ENCODE assay signal across 1 cellular context in genomic region chr5:72234265-72234700, GRCh38.
A peak's percentile ranks its signal among the peaks of the same experiment; 100 is the strongest.
TF ChIP-seq lines count a peak whose summit lies in the region.

No MANE protein-coding gene starts in this region.

TF ChIP-seq in K562, 482 proteins besides CTCF, POLR2A, EP300 and RAD21 (continued from another document and continues in another):
- TF ChIP-seq, protein P1, sequence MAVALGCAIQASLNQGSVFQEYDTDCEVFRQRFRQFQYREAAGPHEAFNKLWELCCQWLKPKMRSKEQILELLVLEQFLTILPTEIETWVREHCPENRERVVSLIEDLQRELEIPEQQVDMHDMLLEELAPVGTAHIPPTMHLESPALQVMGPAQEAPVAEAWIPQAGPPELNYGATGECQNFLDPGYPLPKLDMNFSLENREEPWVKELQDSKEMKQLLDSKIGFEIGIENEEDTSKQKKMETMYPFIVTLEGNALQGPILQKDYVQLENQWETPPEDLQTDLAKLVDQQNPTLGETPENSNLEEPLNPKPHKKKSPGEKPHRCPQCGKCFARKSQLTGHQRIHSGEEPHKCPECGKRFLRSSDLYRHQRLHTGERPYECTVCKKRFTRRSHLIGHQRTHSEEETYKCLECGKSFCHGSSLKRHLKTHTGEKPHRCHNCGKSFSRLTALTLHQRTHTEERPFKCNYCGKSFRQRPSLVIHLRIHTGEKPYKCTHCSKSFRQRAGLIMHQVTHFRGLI (CRISPR knock-in tag; IDR thresholded peaks at IDR 0.05), result 0 out of 2 replicates have a peak, but pooled peaks have one; percentile 14
- TF ChIP-seq ZNF766 (CRISPR knock-in tag; conservative IDR thresholded peaks at IDR 0.05) (peak; percentile 91), CBFA2T2 (conservative IDR thresholded peaks at IDR 0.05) (peak; percentile 62), ZZZ3 (IDR thresholded peaks at IDR 0.05) (no peak), SMARCC2 (IDR thresholded peaks at IDR 0.05; ENCODE audit: low read depth) (peak; percentile 97), EP400 (IDR thresholded peaks at IDR 0.05) (peak; percentile 40; the same call in 1 of the 2 replicates), ERF (CRISPR knock-in tag; IDR thresholded peaks at IDR 0.05) (no peak), ZNF165 (CRISPR knock-in tag; IDR thresholded peaks at IDR 0.05; ENCODE audit: borderline replicate concordance) (no peak), ILF3 (IDR thresholded peaks at IDR 0.05; ENCODE audit: borderline replicate concordance) (no peak), E2F4 (CRISPR knock-in tag; IDR thresholded peaks at IDR 0.05; ENCODE audit: low read depth) (no peak), NR2C1 (IDR thresholded peaks at IDR 0.05) (no peak), NR2C1 (tag; IDR thresholded peaks at IDR 0.05) (no peak), ZNF239 (CRISPR knock-in tag; IDR thresholded peaks at IDR 0.05) (peak; percentile 55; the same call in 1 of the 2 replicates), MAZ (CRISPR knock-in tag; conservative IDR thresholded peaks at IDR 0.05 in 1 of 2, IDR thresholded peaks at IDR 0.05 in 1 of 2) (0 out of 4 replicates have a peak, but pooled peaks of 1 of the 2 experiments have one; percentile 17), ZNF324 (CRISPR knock-in tag; IDR thresholded peaks at IDR 0.05) (no peak), BMI1 (IDR thresholded peaks at IDR 0.05; ENCODE audit: low read length) (no peak), NCOA4 (IDR thresholded peaks at IDR 0.05; ENCODE audit: partially characterized antibody) (no peak), NR4A1 (CRISPR knock-in tag; IDR thresholded peaks at IDR 0.05) (no peak), NR4A1 (tag; IDR thresholded peaks at IDR 0.05) (no peak), NRF1 (conservative IDR thresholded peaks at IDR 0.05 in 1 of 2, IDR thresholded peaks at IDR 0.05 in 1 of 2) (no peak), PURB (CRISPR knock-in tag; IDR thresholded peaks at IDR 0.05; ENCODE audit: low read depth) (no peak), TEAD4 (IDR thresholded peaks at IDR 0.05; ENCODE audit: low read length) (peak; percentile 87), TEAD4 (CRISPR knock-in tag; IDR thresholded peaks at IDR 0.05; ENCODE audit: borderline replicate concordance) (no peak), RBFOX2 (IDR thresholded peaks at IDR 0.05; ENCODE audit: low read depth, low read length) (no peak), SMARCB1 (IDR thresholded peaks at IDR 0.05; ENCODE audit: insufficient read length, low read depth) (peak; percentile 70), ZNF316 (IDR thresholded peaks at IDR 0.05) (peak; percentile 95), WHSC1 (IDR thresholded peaks at IDR 0.05; ENCODE audit: low read length) (no peak), E2F6 (IDR thresholded peaks at IDR 0.05; ENCODE audit: borderline replicate concordance in 1 of 2, extremely low read depth in 1 of 2, insufficient read depth in 1 of 2, insufficient read length in 1 of 2, low read depth in 1 of 2, low read length in 1 of 2, poor library complexity in 1 of 2, severe bottlenecking in 1 of 2) (no peak), SP1 (CRISPR knock-in tag; IDR thresholded peaks at IDR 0.05) (no peak), ATF7 (IDR thresholded peaks at IDR 0.05) (peak; percentile 64; the same call in 1 of the 2 replicates), NR2C2 (CRISPR knock-in tag; IDR thresholded peaks at IDR 0.05) (no peak), NR2C2 (tag; IDR thresholded peaks at IDR 0.05) (no peak; the same call in 1 of the 2 replicates), E2F3 (CRISPR knock-in tag; IDR thresholded peaks at IDR 0.05) (no peak), RNF2 (IDR thresholded peaks at IDR 0.05) (0 out of 2 replicates have a peak, but pooled peaks have one; percentile 53), SRSF9 (IDR thresholded peaks at IDR 0.05; ENCODE audit: borderline replicate concordance, low read depth, low read length) (no peak), CEBPG (CRISPR knock-in tag; IDR thresholded peaks at IDR 0.05) (no peak), CEBPG (tag; conservative IDR thresholded peaks at IDR 0.05 in 1 of 2, IDR thresholded peaks at IDR 0.05 in 1 of 2) (0 out of 4 replicates have a peak, but pooled peaks of 1 of the 2 experiments have one; percentile 15), ZNF146 (CRISPR knock-in tag; IDR thresholded peaks at IDR 0.05; ENCODE audit: unreplicated experiment) (no peak), ZNF134 (CRISPR knock-in tag; conservative IDR thresholded peaks at IDR 0.05) (0 out of 2 replicates have a peak, but pooled peaks have one; percentile 10), TCFL5 (CRISPR knock-in tag; conservative IDR thresholded peaks at IDR 0.05) (no peak), MTA1 (IDR thresholded peaks at IDR 0.05; ENCODE audit: borderline replicate concordance) (peak; percentile 49; the same call in 1 of the 2 replicates), EZH2 (IDR thresholded peaks at IDR 0.05; ENCODE audit: borderline replicate concordance, low read depth, low read length) (no peak), ZNF445 (CRISPR knock-in tag; IDR thresholded peaks at IDR 0.05; ENCODE audit: low read depth) (no peak), MEF2A (IDR thresholded peaks at IDR 0.05; ENCODE audit: control insufficient read depth, low read depth, low read length) (no peak), KAT2B (IDR thresholded peaks at IDR 0.05; ENCODE audit: low read depth, low read length) (no peak), GATA2 (CRISPR knock-in tag; IDR thresholded peaks at IDR 0.05) (0 out of 2 replicates have a peak, but pooled peaks have one; percentile 22)
- TF ChIP-seq, protein P2, sequence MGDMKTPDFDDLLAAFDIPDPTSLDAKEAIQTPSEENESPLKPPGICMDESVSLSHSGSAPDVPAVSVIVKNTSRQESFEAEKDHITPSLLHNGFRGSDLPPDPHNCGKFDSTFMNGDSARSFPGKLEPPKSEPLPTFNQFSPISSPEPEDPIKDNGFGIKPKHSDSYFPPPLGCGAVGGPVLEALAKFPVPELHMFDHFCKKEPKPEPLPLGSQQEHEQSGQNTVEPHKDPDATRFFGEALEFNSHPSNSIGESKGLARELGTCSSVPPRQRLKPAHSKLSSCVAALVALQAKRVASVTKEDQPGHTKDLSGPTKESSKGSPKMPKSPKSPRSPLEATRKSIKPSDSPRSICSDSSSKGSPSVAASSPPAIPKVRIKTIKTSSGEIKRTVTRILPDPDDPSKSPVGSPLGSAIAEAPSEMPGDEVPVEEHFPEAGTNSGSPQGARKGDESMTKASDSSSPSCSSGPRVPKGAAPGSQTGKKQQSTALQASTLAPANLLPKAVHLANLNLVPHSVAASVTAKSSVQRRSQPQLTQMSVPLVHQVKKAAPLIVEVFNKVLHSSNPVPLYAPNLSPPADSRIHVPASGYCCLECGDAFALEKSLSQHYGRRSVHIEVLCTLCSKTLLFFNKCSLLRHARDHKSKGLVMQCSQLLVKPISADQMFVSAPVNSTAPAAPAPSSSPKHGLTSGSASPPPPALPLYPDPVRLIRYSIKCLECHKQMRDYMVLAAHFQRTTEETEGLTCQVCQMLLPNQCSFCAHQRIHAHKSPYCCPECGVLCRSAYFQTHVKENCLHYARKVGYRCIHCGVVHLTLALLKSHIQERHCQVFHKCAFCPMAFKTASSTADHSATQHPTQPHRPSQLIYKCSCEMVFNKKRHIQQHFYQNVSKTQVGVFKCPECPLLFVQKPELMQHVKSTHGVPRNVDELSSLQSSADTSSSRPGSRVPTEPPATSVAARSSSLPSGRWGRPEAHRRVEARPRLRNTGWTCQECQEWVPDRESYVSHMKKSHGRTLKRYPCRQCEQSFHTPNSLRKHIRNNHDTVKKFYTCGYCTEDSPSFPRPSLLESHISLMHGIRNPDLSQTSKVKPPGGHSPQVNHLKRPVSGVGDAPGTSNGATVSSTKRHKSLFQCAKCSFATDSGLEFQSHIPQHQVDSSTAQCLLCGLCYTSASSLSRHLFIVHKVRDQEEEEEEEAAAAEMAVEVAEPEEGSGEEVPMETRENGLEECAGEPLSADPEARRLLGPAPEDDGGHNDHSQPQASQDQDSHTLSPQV (IDR thresholded peaks at IDR 0.05), result peak; percentile 93
- TF ChIP-seq, protein P3, sequence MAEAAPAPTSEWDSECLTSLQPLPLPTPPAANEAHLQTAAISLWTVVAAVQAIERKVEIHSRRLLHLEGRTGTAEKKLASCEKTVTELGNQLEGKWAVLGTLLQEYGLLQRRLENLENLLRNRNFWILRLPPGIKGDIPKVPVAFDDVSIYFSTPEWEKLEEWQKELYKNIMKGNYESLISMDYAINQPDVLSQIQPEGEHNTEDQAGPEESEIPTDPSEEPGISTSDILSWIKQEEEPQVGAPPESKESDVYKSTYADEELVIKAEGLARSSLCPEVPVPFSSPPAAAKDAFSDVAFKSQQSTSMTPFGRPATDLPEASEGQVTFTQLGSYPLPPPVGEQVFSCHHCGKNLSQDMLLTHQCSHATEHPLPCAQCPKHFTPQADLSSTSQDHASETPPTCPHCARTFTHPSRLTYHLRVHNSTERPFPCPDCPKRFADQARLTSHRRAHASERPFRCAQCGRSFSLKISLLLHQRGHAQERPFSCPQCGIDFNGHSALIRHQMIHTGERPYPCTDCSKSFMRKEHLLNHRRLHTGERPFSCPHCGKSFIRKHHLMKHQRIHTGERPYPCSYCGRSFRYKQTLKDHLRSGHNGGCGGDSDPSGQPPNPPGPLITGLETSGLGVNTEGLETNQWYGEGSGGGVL (CRISPR knock-in tag; IDR thresholded peaks at IDR 0.05), result no peak
- TF ChIP-seq, protein P4, sequence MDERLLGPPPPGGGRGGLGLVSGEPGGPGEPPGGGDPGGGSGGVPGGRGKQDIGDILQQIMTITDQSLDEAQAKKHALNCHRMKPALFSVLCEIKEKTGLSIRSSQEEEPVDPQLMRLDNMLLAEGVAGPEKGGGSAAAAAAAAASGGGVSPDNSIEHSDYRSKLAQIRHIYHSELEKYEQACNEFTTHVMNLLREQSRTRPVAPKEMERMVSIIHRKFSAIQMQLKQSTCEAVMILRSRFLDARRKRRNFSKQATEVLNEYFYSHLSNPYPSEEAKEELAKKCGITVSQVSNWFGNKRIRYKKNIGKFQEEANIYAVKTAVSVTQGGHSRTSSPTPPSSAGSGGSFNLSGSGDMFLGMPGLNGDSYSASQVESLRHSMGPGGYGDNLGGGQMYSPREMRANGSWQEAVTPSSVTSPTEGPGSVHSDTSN (CRISPR knock-in tag; IDR thresholded peaks at IDR 0.05; ENCODE audit: low read depth), result no peak
- TF ChIP-seq, protein P4 (tag; conservative IDR thresholded peaks at IDR 0.05; ENCODE audit: low read depth), result peak; percentile 51
- TF ChIP-seq, protein P5, sequence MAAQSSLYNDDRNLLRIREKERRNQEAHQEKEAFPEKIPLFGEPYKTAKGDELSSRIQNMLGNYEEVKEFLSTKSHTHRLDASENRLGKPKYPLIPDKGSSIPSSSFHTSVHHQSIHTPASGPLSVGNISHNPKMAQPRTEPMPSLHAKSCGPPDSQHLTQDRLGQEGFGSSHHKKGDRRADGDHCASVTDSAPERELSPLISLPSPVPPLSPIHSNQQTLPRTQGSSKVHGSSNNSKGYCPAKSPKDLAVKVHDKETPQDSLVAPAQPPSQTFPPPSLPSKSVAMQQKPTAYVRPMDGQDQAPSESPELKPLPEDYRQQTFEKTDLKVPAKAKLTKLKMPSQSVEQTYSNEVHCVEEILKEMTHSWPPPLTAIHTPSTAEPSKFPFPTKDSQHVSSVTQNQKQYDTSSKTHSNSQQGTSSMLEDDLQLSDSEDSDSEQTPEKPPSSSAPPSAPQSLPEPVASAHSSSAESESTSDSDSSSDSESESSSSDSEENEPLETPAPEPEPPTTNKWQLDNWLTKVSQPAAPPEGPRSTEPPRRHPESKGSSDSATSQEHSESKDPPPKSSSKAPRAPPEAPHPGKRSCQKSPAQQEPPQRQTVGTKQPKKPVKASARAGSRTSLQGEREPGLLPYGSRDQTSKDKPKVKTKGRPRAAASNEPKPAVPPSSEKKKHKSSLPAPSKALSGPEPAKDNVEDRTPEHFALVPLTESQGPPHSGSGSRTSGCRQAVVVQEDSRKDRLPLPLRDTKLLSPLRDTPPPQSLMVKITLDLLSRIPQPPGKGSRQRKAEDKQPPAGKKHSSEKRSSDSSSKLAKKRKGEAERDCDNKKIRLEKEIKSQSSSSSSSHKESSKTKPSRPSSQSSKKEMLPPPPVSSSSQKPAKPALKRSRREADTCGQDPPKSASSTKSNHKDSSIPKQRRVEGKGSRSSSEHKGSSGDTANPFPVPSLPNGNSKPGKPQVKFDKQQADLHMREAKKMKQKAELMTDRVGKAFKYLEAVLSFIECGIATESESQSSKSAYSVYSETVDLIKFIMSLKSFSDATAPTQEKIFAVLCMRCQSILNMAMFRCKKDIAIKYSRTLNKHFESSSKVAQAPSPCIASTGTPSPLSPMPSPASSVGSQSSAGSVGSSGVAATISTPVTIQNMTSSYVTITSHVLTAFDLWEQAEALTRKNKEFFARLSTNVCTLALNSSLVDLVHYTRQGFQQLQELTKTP (IDR thresholded peaks at IDR 0.05; ENCODE audit: low read depth in 1 of 2, partially characterized antibody in 2 of 2), result peak; percentile 48 to 51
- TF ChIP-seq, protein P6, sequence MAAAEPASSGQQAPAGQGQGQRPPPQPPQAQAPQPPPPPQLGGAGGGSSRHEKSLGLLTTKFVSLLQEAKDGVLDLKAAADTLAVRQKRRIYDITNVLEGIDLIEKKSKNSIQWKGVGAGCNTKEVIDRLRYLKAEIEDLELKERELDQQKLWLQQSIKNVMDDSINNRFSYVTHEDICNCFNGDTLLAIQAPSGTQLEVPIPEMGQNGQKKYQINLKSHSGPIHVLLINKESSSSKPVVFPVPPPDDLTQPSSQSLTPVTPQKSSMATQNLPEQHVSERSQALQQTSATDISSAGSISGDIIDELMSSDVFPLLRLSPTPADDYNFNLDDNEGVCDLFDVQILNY (CRISPR knock-in tag; IDR thresholded peaks at IDR 0.05), result no peak
